In the genomic region with DNA sequence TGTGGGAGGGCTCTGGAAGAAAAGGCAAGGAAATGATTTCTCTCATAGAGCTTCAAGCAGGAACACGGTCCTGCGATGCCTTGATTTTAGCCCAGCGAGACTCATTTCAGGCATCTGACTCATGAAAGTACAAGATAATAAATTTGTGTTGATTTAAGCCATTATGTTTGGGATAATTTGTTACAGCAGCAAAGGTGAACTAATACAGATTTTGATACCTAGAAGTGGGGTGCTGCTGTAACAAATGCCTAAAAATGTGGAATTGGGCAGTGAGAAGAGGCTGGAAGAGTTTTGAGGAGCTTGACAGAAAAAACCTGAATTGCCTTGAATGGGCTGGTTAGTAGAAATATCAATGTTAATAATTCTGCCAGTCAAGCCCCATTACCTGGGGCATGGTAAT, we compare ENCODE assay signal across 11 cellular contexts.
"Had no signal": no experiment of that assay in that cellular context is flagged by ENCODE, and none has a peak within 500 bp of the region (broad histone marks: within the 10 kb centered on the region; RNA-seq: fewer than 3 reads in every experiment).

No MANE protein-coding gene starts in this region.

- FAIRE-seq: H1, H54 had no signal

- DNase-seq: GM23248, GOT3, H7, H9, HCEC 1CT, HFFc6 had no signal

- H3K27ac ChIP-seq: GM23248 had no signal

- H3K4me3 ChIP-seq: GM23248, GM23338, HAP-1 had no signal

- H3K4me3 Mint-ChIP-seq: GM23338, H9, HFFc6 had no signal

- ATAC-seq: GM23338, HCT116 had no signal

- H3K36me3 ChIP-seq: HAP-1 had no signal

- H3K4me1 ChIP-seq: HAP-1 had no signal

- H3K9me3 ChIP-seq: HAP-1 had no signal

- H3K27ac Mint-ChIP-seq: GM23338, H9, HFFc6 had no signal

- H3K9ac ChIP-seq: GM23248 had no signal

- H2AFZ ChIP-seq: GM23248, GM23338 had no signal

- H3K4me2 ChIP-seq: GM23338 had no signal
